ENCODE assay signal across 27 cellular contexts in genomic region chr2:119113489-119113770, GRCh38. TPM values are rescaled to one million over a fixed set of nuclear protein-coding genes. Genes with fewer than 3 reads are reported as not detected.
"Had no signal": no experiment of that assay in that cellular context is flagged by ENCODE, and none has a peak within 500 bp of the region (broad histone marks: within the 10 kb centered on the region; RNA-seq: fewer than 3 reads in every experiment).

No MANE protein-coding gene starts in this region.

- H3K4me1 ChIP-seq: Peyer's patch had no signal

- H3K4me3 ChIP-seq: MG63, Peyer's patch had no signal

- H3K36me3 ChIP-seq: MG63, Peyer's patch had no signal

- DNase-seq: activated B cell treated with CpG ODN at 0.5 μM for 24 hours; activated CD4-positive, alpha-beta T cell treated with anti-CD3 and anti-CD28 coated beads for 1 hour; activated CD4-positive, alpha-beta T cell treated with anti-CD3 and anti-CD28 coated beads, Interleukin-2, amount 10 ng/mL, durations not matched to agents 24 days and 14 days; activated CD4-positive, alpha-beta T cell treated with anti-CD3 and anti-CD28 coated beads, Interleukin-2, amount 50 U/mL, for 48 hours; activated gamma-delta T cell treated with Interleukin-2 at 50 U/mL for 16 hours; activated naive CD4-positive, alpha-beta T cell treated with anti-CD3 and anti-CD28 coated beads, Interleukin-2, amount 10 ng/mL, durations not matched to agents 7 days and 5 days; activated naive CD8-positive, alpha-beta T cell treated with anti-CD3 and anti-CD28 coated beads for 36 hours; activated T-cell treated with anti-CD3 and anti-CD28 coated beads, Interleukin-2, amount 50 U/mL, for 72 hours; cerebellar nuclear complex; MG63; MV-4-11; NCI-H1092 treated with DMSO at 0.1 percent for 48 hours; NCI-H1436; NCI-H1694 treated with DMSO at 0.1 percent for 48 hours; NCI-H2029 treated with DMSO at 0.1 percent for 48 hours; NCI-H345; NCI-H510A; NCI-H526 treated with DMSO at 0.1 percent for 48 hours; NCI-H82; NK-92 treated with Interleukin-12 subunit alpha and Interleukin-12 subunit beta, amount 100 ng/mL, for 24 hours; Peyer's patch; SHP77 had no signal

- H3K27ac ChIP-seq: Peyer's patch, RWPE1 had no signal

- H3K36me3 Mint-ChIP-seq: activated naive CD4-positive, alpha-beta T cell treated with anti-CD3 and anti-CD28 coated beads, Interleukin-2, amount 10 ng/mL, durations not matched to agents 7 days and 5 days; activated naive CD8-positive, alpha-beta T cell treated with anti-CD3 and anti-CD28 coated beads for 36 hours had no signal

- H3K4me1 Mint-ChIP-seq: activated B cell treated with CpG ODN at 0.5 μM for 24 hours; activated CD4-positive, alpha-beta T cell treated with anti-CD3 and anti-CD28 coated beads, Interleukin-2, amount 10 ng/mL, durations not matched to agents 24 days and 14 days; activated naive CD4-positive, alpha-beta T cell treated with anti-CD3 and anti-CD28 coated beads, Interleukin-2, amount 10 ng/mL, durations not matched to agents 7 days and 5 days; activated naive CD8-positive, alpha-beta T cell treated with anti-CD3 and anti-CD28 coated beads for 36 hours had no signal

- H3K27ac Mint-ChIP-seq: activated B cell treated with CpG ODN at 0.5 μM for 24 hours; activated CD4-positive, alpha-beta T cell treated with anti-CD3 and anti-CD28 coated beads, Interleukin-2, amount 10 ng/mL, durations not matched to agents 24 days and 14 days; activated naive CD4-positive, alpha-beta T cell treated with anti-CD3 and anti-CD28 coated beads, Interleukin-2, amount 10 ng/mL, durations not matched to agents 7 days and 5 days; activated naive CD8-positive, alpha-beta T cell treated with anti-CD3 and anti-CD28 coated beads for 36 hours; activated T-cell treated with anti-CD3 and anti-CD28 coated beads, Interleukin-2, amount 50 U/mL, for 72 hours; activated T-helper 2 cell treated with anti-CD3 and anti-CD28 coated beads, Interferon-gamma antibody, Interleukin-2, Interleukin-4, amounts not matched to agents 10 μg/mL and 5 μg/mL and 100 μg/mL, durations not matched to agents 14 hours and 24 hours and 36 hours; T-helper 1 cell treated with Interleukin-12 subunit alpha and Interleukin-12 subunit beta and Interleukin-4 antibody, amounts not matched to agents 30 μg/mL and 1 μg/mL, for 36 hours had no signal

- H3K4me3 Mint-ChIP-seq: activated B cell treated with CpG ODN at 0.5 μM for 24 hours; activated CD4-positive, alpha-beta T cell treated with anti-CD3 and anti-CD28 coated beads, Interleukin-2, amount 10 ng/mL, durations not matched to agents 24 days and 14 days; activated naive CD4-positive, alpha-beta T cell treated with anti-CD3 and anti-CD28 coated beads, Interleukin-2, amount 10 ng/mL, durations not matched to agents 7 days and 5 days; activated naive CD8-positive, alpha-beta T cell treated with anti-CD3 and anti-CD28 coated beads for 36 hours; activated T-cell treated with anti-CD3 and anti-CD28 coated beads, Interleukin-2, amount 50 U/mL, for 72 hours; T-helper 1 cell treated with Interleukin-12 subunit alpha and Interleukin-12 subunit beta and Interleukin-4 antibody, amounts not matched to agents 30 μg/mL and 1 μg/mL, for 36 hours had no signal

- H3K9me3 ChIP-seq: MG63 had no signal

- ATAC-seq: activated T-cell treated with anti-CD3 and anti-CD28 coated beads, Interleukin-2, amount 50 U/mL, for 72 hours had no signal

- H3K27me3 Mint-ChIP-seq: activated CD4-positive, alpha-beta T cell treated with anti-CD3 and anti-CD28 coated beads, Interleukin-2, amount 10 ng/mL, durations not matched to agents 24 days and 14 days had no signal

- H3K27me3 ChIP-seq: MG63, Peyer's patch had no signal

RNA-seq across cellular contexts. Expression of gene C1QL2, which starts 45.1 kb away (rescaled TPM):
- total RNA-seq: activated B cell treated with CpG ODN at 0.5 μM for 24 hours; activated CD4-positive, alpha-beta T cell treated with anti-CD3 and anti-CD28 coated beads, Interleukin-2, amount 10 ng/mL, durations not matched to agents 24 days and 14 days; activated naive CD8-positive, alpha-beta T cell treated with anti-CD3 and anti-CD28 coated beads for 36 hours; activated T-cell treated with anti-CD3 and anti-CD28 coated beads, Interleukin-2, amount 50 U/mL, for 72 hours; activated T-helper 2 cell treated with anti-CD3 and anti-CD28 coated beads, Interferon-gamma antibody, Interleukin-2, Interleukin-4, amounts not matched to agents 10 μg/mL and 5 μg/mL and 100 μg/mL, durations not matched to agents 14 hours and 24 hours and 36 hours; cardiac septum; Peyer's patch; SK-MEL-5 had no signal
